ENCODE assay signal across 36 cellular contexts in the genomic region with DNA sequence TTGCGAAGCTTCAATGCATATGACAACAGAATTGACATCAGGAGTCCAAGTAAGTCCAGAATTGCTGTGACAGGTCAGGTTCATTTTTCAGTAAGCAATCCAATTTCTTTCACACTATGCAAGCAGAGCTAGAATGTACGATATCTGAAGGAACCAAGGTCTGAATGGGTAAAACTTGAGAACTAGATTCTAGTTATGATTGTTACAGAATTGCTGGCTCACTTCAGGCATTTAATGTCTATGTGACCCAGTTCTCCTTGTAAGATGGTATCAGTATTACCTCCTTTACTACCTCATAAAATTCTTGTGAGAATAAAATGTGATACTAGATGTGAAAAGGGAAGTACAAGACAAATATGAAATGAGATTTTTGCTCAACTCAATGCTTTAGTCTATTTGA.
"Had no signal": no experiment of that assay in that cellular context is flagged by ENCODE, and none has a peak within 500 bp of the region (broad histone marks: within the 10 kb centered on the region; RNA-seq: fewer than 3 reads in every experiment).

No MANE protein-coding gene starts in this region.

- H3K4me3 ChIP-seq: MG63 had no signal

- DNase-seq: Karpas-422, Kasumi-1, MG63, MM.1S, MV-4-11, NCI-H1048, NCI-H1092, NCI-H1092 treated with DMSO at 0.1 percent for 48 hours, NCI-H1105, NCI-H1105 treated with DMSO at 0.1 percent for 48 hours, NCI-H1417, NCI-H1417 treated with DMSO at 0.1 percent for 48 hours, NCI-H1436, NCI-H1436 treated with DMSO at 0.1 percent for 48 hours, NCI-H146, NCI-H1694, NCI-H1694 treated with DMSO at 0.1 percent for 48 hours, NCI-H187, NCI-H187 treated with DMSO at 0.1 percent for 48 hours, NCI-H1930, NCI-H2029, NCI-H2029 treated with DMSO at 0.1 percent for 48 hours, NCI-H2081, NCI-H2081 treated with DMSO at 0.1 percent for 48 hours, NCI-H2107, NCI-H2171, NCI-H2171 treated with DMSO at 0.1 percent for 48 hours, NCI-H226, NCI-H345, NCI-H446, NCI-H446 treated with DMSO at 0.1 percent for 48 hours, NCI-H510A, NCI-H510A treated with DMSO at 0.1 percent for 48 hours, NCI-H524, NCI-H524 treated with DMSO at 0.1 percent for 48 hours, NCI-H526 had no signal
